ENCODE assay signal across 1 cellular context in the genomic region with DNA sequence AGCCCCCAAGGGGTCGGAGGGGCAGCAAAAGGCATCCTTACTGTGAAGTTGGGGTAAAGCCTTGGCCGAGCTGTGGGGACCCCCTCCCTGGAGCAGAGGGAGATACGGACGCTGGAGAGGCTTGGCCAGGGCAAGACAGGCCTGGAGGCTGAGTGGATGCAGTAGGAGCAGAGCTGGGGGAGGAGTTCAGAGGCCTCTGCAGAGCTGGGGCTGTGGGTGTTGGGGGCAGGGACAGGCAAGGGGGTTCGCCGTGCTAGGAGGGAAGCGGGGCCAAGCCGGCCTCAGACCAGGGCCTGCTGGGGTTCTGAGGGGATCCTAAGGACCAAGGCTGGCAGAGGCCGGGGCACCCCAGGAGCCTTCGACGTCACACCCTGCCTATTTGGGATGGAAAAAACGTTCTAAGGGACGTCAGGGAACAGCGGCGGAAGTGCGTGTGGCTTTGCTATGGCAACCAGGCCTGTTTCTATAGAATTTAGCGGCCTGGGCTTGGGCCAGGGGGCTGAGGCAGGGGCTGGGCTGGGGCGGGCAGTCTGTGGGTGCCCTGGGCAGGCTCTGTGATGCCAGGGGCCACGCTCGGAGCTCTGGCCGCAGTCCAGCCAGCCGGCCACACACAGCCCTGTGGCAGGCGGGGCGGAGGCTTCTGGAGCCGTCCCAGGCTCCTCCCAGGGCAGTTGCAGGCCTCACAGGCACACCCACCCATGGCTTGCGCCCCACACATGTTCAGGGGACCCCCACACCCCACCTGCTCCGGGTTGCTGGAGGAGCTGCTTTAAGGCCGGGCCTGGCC.
TF ChIP-seq lines count a peak whose summit lies in the region.

No MANE protein-coding gene starts in this region.

TF ChIP-seq in H1, 55 proteins besides CTCF, POLR2A, EP300 and RAD21:
- TF ChIP-seq GABPA (IDR thresholded peaks at IDR 0.05; ENCODE audit: borderline replicate concordance, insufficient read depth, low read length): no peak
